ENCODE assay signal across 8 cellular contexts in the genomic region with DNA sequence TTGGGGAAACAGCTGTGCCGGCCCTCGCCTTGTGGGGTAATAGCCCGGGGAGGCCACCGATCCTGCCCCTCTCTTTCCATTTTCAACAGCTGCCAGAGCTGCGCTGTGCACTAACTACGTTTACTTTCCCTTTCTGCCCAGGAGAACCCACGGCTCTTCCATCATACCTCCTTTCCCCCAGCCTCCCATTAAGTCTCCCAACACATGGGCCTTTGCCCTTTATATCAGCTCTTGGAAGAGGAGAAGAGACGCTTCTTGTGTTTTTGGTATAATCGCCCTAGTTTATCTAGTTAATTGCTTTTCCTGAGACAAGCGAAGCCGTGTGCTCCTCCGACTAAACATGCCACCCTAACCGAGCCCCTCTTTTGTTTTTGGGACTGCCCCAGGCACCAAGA.
A peak's percentile ranks its signal among the peaks of the same experiment; 100 is the strongest.
DNase-seq lines count a peak whose midpoint lies in the region; ATAC-seq and TF ChIP-seq lines count a peak whose summit lies in the region.

No MANE protein-coding gene starts in this region.

- peak overlapping the region; percentile 98 for H3K4me3 ChIP-seq in AG10803 (ENCODE audit: low read length)
- H3K4me3 ChIP-seq in NT2/D1 (ENCODE audit: insufficient read length, low read depth): peak overlapping the region; percentile 87
- peak overlapping the region; percentile 96 for H3K4me3 ChIP-seq in endocrine pancreas (ENCODE audit: control insufficient read depth, insufficient read depth, low read length)
- H3K4me3 ChIP-seq in neuron (ENCODE audit: low read length): peak overlapping the region; percentile 71

- H3K27me3 ChIP-seq in NT2/D1 (ENCODE audit: insufficient read depth, insufficient read length): no peaks in the 10 kb centered on the region
- H3K27me3 ChIP-seq in endocrine pancreas (ENCODE audit: control insufficient read depth, insufficient read depth, low read length): no peaks in the 10 kb centered on the region
- no peaks in the 10 kb centered on the region for H3K27me3 ChIP-seq in neuron (ENCODE audit: insufficient read depth, low read length)

- peak overlapping the region; percentile 22 for H2AFZ ChIP-seq in neuron (ENCODE audit: low read depth, low read length)

- peaks cover 6% of the 10 kb centered on the region for H3K36me3 ChIP-seq in NT2/D1 (ENCODE audit: insufficient read depth, insufficient read length, low read length)
- no peaks in the 10 kb centered on the region for H3K36me3 ChIP-seq in endocrine pancreas (ENCODE audit: control insufficient read depth, insufficient read depth, low read length)
- no peaks in the 10 kb centered on the region for H3K36me3 ChIP-seq in neuron (ENCODE audit: insufficient read depth, low read length)

- ATAC-seq in GM21576 (IDR thresholded peaks at IDR 0.05; ENCODE audit: unreplicated experiment) (peak; percentile 16), HG02759 (IDR thresholded peaks at IDR 0.05; ENCODE audit: unreplicated experiment) (no peak)

- no peak for DNase-seq in AG10803 (ENCODE audit: low read depth)
- DNase-seq in NT2/D1 (ENCODE audit: low read depth, low spot score): no peak
- no peak for DNase-seq in stimulated activated CD4-positive, alpha-beta T cell treated with anti-CD3 and anti-CD28 coated beads, Interleukin-2, amount 100 ng/mL, for 24 hours
- no peak for DNase-seq in NK-92 treated with Interleukin-12 subunit alpha and Interleukin-12 subunit beta, amount 100 ng/mL, for 24 hours (lab: John Stamatoyannopoulos, UW)

- H3K4me1 ChIP-seq in NT2/D1 (ENCODE audit: insufficient read depth, insufficient read length) (no peaks in the 10 kb centered on the region), endocrine pancreas (ENCODE audit: control insufficient read depth, insufficient read depth, low read length) (no peaks in the 10 kb centered on the region), neuron (ENCODE audit: insufficient read depth, low read length) (peaks cover 9% of the 10 kb centered on the region)

- peak overlapping the region; percentile 93 for H3K9ac ChIP-seq in NT2/D1 (ENCODE audit: insufficient read length, low read depth)
- H3K9ac ChIP-seq in endocrine pancreas (ENCODE audit: control insufficient read depth, insufficient read depth, low read length): peak overlapping the region; percentile 98

- no peak for TF ChIP-seq CTCF in AG10803 (conservative IDR thresholded peaks at IDR 0.05; ENCODE audit: low read length)

- H3K9me3 ChIP-seq in NT2/D1 (ENCODE audit: insufficient read depth, low read length) (no peaks in the 10 kb centered on the region), endocrine pancreas (ENCODE audit: control insufficient read depth, low read length) (no peaks in the 10 kb centered on the region), neuron (ENCODE audit: low read length) (no peaks in the 10 kb centered on the region)
